ENCODE assay signal across 1 cellular context in the genomic region with DNA sequence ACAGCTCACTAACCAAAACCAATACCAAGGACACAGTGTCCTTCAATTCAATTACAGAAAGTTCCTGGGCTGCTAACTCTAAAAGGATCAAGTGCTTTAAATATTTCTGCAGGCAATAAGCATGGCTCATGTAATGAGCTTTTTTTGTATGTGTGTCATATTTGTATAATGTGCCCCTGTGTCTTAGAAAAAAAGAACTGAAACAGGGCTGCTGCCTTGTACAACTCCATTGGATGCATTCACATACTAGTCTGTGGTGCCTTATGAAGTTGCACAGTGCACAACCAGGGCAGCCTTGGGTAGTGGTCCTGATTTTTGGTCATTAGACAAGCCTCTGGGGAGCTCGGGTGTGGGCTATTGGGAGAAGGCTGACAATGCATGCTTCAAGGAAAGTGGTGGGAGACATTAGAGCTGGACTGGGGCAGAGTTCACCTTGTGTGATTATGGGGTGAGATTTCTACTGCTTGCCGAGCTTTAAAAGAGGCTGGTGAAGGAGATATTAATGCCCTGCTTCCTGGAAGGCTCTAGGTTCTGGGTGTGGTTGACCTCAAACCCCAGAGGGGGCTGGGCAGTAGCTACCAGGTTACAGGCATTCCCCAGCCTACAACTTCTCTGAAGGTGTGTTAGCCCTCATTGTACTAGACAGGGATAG.
TF ChIP-seq lines count a peak whose summit lies in the region.

No MANE protein-coding gene starts in this region.

TF ChIP-seq in K562, 482 proteins besides CTCF, POLR2A, EP300 and RAD21 (continued from another document and continues in another):
- TF ChIP-seq E2F4 (CRISPR knock-in tag; IDR thresholded peaks at IDR 0.05; ENCODE audit: low read depth) (no peak), MECOM (CRISPR knock-in tag; IDR thresholded peaks at IDR 0.05) (no peak), DACH1 (IDR thresholded peaks at IDR 0.05; ENCODE audit: partially characterized antibody) (peak; percentile 76), PHF21A (IDR thresholded peaks at IDR 0.05; ENCODE audit: borderline replicate concordance, low read depth) (no peak), TRIM28 (IDR thresholded peaks at IDR 0.05) (peak; percentile 49; the same call in 1 of the 2 replicates), NFRKB (IDR thresholded peaks at IDR 0.05; ENCODE audit: low read depth) (no peak), HMBOX1 (IDR thresholded peaks at IDR 0.05) (peak; percentile 88), NONO (IDR thresholded peaks at IDR 0.05; ENCODE audit: low read depth in 2 of 2, low read length in 1 of 2) (no peak), GATA2 (CRISPR knock-in tag; IDR thresholded peaks at IDR 0.05) (no peak), HBP1 (CRISPR knock-in tag; IDR thresholded peaks at IDR 0.05) (no peak), TCF3 (CRISPR knock-in tag; IDR thresholded peaks at IDR 0.05) (peak; percentile 78), ZNF41 (CRISPR knock-in tag; conservative IDR thresholded peaks at IDR 0.05) (no peak), MCM3 (IDR thresholded peaks at IDR 0.05) (no peak), CGGBP1 (CRISPR knock-in tag; IDR thresholded peaks at IDR 0.05) (no peak), ZNF384 (IDR thresholded peaks at IDR 0.05; ENCODE audit: low read depth, low read length) (no peak), L3MBTL2 (IDR thresholded peaks at IDR 0.05) (no peak), JUND (IDR thresholded peaks at IDR 0.05; ENCODE audit: borderline replicate concordance, low read depth, low read length) (peak; percentile 28; the same call in 1 of the 2 replicates), JUND (tag; IDR thresholded peaks at IDR 0.05; ENCODE audit: borderline replicate concordance, low read depth, low read length) (no peak; the same call in 2 of the 3 replicates), ZC3H11A (IDR thresholded peaks at IDR 0.05; ENCODE audit: low read depth, low read length) (no peak), THRAP3 (IDR thresholded peaks at IDR 0.05; ENCODE audit: borderline replicate concordance) (no peak), HMGN3 (IDR thresholded peaks at IDR 0.05; ENCODE audit: borderline replicate concordance, extremely low read depth, insufficient read length, low read depth, low read length) (no peak), POLR2AphosphoS5 (IDR thresholded peaks at IDR 0.05; ENCODE audit: control insufficient read depth, insufficient read depth, low read depth, low read length) (peak; percentile 33; the same call in 1 of the 2 replicates), STAT5A (IDR thresholded peaks at IDR 0.05; ENCODE audit: borderline replicate concordance, low read length) (peak; percentile 71), FOXK1 (CRISPR knock-in tag; IDR thresholded peaks at IDR 0.05; ENCODE audit: borderline replicate concordance) (no peak), ZNF324 (CRISPR knock-in tag; IDR thresholded peaks at IDR 0.05) (no peak), ZNF3 (CRISPR knock-in tag; IDR thresholded peaks at IDR 0.05) (no peak), XRCC5 (IDR thresholded peaks at IDR 0.05; ENCODE audit: low read depth, low read length) (no peak), ELF4 (CRISPR knock-in tag; IDR thresholded peaks at IDR 0.05) (no peak), ZBTB2 (IDR thresholded peaks at IDR 0.05) (0 out of 2 replicates have a peak, but pooled peaks have one; percentile 23), ZNF589 (CRISPR knock-in tag; IDR thresholded peaks at IDR 0.05; ENCODE audit: low read depth) (no peak), KHSRP (IDR thresholded peaks at IDR 0.05) (no peak), E2F3 (CRISPR knock-in tag; IDR thresholded peaks at IDR 0.05) (no peak)
- TF ChIP-seq, protein P1, sequence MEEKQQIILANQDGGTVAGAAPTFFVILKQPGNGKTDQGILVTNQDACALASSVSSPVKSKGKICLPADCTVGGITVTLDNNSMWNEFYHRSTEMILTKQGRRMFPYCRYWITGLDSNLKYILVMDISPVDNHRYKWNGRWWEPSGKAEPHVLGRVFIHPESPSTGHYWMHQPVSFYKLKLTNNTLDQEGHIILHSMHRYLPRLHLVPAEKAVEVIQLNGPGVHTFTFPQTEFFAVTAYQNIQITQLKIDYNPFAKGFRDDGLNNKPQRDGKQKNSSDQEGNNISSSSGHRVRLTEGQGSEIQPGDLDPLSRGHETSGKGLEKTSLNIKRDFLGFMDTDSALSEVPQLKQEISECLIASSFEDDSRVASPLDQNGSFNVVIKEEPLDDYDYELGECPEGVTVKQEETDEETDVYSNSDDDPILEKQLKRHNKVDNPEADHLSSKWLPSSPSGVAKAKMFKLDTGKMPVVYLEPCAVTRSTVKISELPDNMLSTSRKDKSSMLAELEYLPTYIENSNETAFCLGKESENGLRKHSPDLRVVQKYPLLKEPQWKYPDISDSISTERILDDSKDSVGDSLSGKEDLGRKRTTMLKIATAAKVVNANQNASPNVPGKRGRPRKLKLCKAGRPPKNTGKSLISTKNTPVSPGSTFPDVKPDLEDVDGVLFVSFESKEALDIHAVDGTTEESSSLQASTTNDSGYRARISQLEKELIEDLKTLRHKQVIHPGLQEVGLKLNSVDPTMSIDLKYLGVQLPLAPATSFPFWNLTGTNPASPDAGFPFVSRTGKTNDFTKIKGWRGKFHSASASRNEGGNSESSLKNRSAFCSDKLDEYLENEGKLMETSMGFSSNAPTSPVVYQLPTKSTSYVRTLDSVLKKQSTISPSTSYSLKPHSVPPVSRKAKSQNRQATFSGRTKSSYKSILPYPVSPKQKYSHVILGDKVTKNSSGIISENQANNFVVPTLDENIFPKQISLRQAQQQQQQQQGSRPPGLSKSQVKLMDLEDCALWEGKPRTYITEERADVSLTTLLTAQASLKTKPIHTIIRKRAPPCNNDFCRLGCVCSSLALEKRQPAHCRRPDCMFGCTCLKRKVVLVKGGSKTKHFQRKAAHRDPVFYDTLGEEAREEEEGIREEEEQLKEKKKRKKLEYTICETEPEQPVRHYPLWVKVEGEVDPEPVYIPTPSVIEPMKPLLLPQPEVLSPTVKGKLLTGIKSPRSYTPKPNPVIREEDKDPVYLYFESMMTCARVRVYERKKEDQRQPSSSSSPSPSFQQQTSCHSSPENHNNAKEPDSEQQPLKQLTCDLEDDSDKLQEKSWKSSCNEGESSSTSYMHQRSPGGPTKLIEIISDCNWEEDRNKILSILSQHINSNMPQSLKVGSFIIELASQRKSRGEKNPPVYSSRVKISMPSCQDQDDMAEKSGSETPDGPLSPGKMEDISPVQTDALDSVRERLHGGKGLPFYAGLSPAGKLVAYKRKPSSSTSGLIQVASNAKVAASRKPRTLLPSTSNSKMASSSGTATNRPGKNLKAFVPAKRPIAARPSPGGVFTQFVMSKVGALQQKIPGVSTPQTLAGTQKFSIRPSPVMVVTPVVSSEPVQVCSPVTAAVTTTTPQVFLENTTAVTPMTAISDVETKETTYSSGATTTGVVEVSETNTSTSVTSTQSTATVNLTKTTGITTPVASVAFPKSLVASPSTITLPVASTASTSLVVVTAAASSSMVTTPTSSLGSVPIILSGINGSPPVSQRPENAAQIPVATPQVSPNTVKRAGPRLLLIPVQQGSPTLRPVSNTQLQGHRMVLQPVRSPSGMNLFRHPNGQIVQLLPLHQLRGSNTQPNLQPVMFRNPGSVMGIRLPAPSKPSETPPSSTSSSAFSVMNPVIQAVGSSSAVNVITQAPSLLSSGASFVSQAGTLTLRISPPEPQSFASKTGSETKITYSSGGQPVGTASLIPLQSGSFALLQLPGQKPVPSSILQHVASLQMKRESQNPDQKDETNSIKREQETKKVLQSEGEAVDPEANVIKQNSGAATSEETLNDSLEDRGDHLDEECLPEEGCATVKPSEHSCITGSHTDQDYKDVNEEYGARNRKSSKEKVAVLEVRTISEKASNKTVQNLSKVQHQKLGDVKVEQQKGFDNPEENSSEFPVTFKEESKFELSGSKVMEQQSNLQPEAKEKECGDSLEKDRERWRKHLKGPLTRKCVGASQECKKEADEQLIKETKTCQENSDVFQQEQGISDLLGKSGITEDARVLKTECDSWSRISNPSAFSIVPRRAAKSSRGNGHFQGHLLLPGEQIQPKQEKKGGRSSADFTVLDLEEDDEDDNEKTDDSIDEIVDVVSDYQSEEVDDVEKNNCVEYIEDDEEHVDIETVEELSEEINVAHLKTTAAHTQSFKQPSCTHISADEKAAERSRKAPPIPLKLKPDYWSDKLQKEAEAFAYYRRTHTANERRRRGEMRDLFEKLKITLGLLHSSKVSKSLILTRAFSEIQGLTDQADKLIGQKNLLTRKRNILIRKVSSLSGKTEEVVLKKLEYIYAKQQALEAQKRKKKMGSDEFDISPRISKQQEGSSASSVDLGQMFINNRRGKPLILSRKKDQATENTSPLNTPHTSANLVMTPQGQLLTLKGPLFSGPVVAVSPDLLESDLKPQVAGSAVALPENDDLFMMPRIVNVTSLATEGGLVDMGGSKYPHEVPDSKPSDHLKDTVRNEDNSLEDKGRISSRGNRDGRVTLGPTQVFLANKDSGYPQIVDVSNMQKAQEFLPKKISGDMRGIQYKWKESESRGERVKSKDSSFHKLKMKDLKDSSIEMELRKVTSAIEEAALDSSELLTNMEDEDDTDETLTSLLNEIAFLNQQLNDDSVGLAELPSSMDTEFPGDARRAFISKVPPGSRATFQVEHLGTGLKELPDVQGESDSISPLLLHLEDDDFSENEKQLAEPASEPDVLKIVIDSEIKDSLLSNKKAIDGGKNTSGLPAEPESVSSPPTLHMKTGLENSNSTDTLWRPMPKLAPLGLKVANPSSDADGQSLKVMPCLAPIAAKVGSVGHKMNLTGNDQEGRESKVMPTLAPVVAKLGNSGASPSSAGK (IDR thresholded peaks at IDR 0.05), result no peak
- TF ChIP-seq, protein P2, sequence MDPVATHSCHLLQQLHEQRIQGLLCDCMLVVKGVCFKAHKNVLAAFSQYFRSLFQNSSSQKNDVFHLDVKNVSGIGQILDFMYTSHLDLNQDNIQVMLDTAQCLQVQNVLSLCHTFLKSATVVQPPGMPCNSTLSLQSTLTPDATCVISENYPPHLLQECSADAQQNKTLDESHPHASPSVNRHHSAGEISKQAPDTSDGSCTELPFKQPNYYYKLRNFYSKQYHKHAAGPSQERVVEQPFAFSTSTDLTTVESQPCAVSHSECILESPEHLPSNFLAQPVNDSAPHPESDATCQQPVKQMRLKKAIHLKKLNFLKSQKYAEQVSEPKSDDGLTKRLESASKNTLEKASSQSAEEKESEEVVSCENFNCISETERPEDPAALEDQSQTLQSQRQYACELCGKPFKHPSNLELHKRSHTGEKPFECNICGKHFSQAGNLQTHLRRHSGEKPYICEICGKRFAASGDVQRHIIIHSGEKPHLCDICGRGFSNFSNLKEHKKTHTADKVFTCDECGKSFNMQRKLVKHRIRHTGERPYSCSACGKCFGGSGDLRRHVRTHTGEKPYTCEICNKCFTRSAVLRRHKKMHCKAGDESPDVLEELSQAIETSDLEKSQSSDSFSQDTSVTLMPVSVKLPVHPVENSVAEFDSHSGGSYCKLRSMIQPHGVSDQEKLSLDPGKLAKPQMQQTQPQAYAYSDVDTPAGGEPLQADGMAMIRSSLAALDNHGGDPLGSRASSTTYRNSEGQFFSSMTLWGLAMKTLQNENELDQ (CRISPR knock-in tag; IDR thresholded peaks at IDR 0.05; ENCODE audit: borderline replicate concordance), result no peak
- TF ChIP-seq, protein P3, sequence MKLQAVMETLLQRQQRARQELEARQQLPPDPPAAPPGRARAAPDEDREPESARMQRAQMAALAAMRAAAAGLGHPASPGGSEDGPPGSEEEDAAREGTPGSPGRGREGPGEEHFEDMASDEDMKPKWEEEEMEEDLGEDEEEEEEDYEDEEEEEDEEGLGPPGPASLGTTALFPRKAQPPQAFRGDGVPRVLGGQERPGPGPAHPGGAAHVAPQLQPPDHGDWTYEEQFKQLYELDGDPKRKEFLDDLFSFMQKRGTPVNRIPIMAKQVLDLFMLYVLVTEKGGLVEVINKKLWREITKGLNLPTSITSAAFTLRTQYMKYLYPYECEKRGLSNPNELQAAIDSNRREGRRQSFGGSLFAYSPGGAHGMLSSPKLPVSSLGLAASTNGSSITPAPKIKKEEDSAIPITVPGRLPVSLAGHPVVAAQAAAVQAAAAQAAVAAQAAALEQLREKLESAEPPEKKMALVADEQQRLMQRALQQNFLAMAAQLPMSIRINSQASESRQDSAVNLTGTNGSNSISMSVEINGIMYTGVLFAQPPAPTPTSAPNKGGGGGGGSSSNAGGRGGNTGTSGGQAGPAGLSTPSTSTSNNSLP (IDR thresholded peaks at IDR 0.05; ENCODE audit: borderline replicate concordance, low read depth, low read length), result no peak
